8 cellular contexts compared by ENCODE assay signal in the genomic region with DNA sequence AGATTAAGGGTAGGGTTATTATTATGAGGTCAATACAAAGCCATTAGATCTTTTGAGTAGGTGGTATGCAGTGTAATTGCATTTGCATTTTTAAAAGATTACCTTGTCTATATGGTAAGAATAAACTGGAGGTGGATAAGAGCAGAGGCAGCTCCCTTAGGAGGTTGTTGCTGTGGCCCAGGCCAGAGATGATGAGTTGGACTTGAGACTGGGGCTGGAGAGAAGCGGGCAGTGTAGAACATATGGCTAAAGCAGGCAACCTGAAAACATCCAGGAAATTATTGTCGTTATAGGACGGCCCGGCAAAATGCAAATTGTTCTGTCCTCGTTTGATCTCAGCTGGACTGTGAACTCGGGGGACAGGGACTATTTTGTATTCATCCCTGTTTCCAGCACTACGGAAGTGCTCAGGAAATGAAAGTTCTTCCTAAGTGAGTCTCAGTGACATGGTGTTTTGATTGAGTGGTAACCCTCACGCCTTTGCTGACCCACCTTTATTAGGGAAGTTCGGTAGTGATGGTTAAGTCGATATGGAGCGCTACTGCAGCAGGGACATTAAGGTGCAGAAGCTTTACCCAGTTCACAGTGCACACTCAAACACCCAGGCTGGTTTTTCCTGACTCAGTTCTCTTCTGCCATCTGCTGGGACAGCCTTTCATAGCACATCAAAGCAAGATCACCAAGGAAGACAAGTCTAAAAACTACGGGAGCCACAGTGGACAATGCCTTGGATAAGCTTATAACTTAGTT. TPM values are rescaled to one million over a fixed set of nuclear protein-coding genes. Genes with fewer than 3 reads are reported as not detected.
A peak's percentile ranks its signal among the peaks of the same experiment; 100 is the strongest.
DNase-seq lines count a peak whose midpoint lies in the region; ATAC-seq and TF ChIP-seq lines count a peak whose summit lies in the region.

No MANE protein-coding gene starts in this region.

- ATAC-seq in GM21381 (IDR thresholded peaks at IDR 0.05; ENCODE audit: unreplicated experiment): peak; percentile 80
- peak; percentile 85 to 89 for ATAC-seq in activated naive CD4-positive, alpha-beta T cell treated with anti-CD3 and anti-CD28 coated beads, Interleukin-2, amount 50 U/mL, for 72 hours

- H3K27ac Mint-ChIP-seq in activated naive CD4-positive, alpha-beta T cell treated with anti-CD3 and anti-CD28 coated beads, Interleukin-2, amount 50 U/mL, for 72 hours: no peak overlapping the region

- TF ChIP-seq RAD21 in Ishikawa (IDR thresholded peaks at IDR 0.05; ENCODE audit: low read depth): peak; percentile 76

- TF ChIP-seq EP300 in Ishikawa (IDR thresholded peaks at IDR 0.05; ENCODE audit: borderline replicate concordance): no peak

- DNase-seq in DMS153 (lab: John Stamatoyannopoulos, UW) (peak; percentile 2), OCI-M2 (lab: John Stamatoyannopoulos, UW; ENCODE audit: unreplicated experiment) (peak; percentile 12), germinal center (ENCODE audit: low spot score) (peak; percentile 49), pons (ENCODE audit: low spot score) (peak; percentile 87), GOT3 (lab: John Stamatoyannopoulos, UW) (no peak)
- peak in 1 of 2 donors; percentile 51 for DNase-seq in activated naive CD4-positive, alpha-beta T cell treated with anti-CD3 and anti-CD28 coated beads, Interleukin-2, amount 50 U/mL, for 72 hours (ENCODE audit: low spot score in 2 of 2)

- no peaks in the 10 kb centered on the region for H3K36me3 Mint-ChIP-seq in activated naive CD4-positive, alpha-beta T cell treated with anti-CD3 and anti-CD28 coated beads, Interleukin-2, amount 50 U/mL, for 72 hours

- no peaks in the 10 kb centered on the region for H3K9me3 Mint-ChIP-seq in activated naive CD4-positive, alpha-beta T cell treated with anti-CD3 and anti-CD28 coated beads, Interleukin-2, amount 50 U/mL, for 72 hours

TF ChIP-seq in Ishikawa, 13 proteins besides CTCF, POLR2A, EP300 and RAD21:
- TF ChIP-seq FOXM1 (IDR thresholded peaks at IDR 0.05; ENCODE audit: borderline replicate concordance, low read depth) (no peak), CREB1 (IDR thresholded peaks at IDR 0.05; ENCODE audit: low read depth) (no peak), ZBTB7A (IDR thresholded peaks at IDR 0.05; ENCODE audit: low read depth) (no peak), NFIC (IDR thresholded peaks at IDR 0.05) (no peak), EGR1 (IDR thresholded peaks at IDR 0.05) (no peak), YY1 (IDR thresholded peaks at IDR 0.05; ENCODE audit: low read depth) (no peak), TAF1 (IDR thresholded peaks at IDR 0.05; ENCODE audit: low read depth) (no peak), REST (IDR thresholded peaks at IDR 0.05; ENCODE audit: low read depth) (no peak), CEBPB (IDR thresholded peaks at IDR 0.05) (no peak), TEAD4 (IDR thresholded peaks at IDR 0.05) (no peak)
- TF ChIP-seq, protein P1, sequence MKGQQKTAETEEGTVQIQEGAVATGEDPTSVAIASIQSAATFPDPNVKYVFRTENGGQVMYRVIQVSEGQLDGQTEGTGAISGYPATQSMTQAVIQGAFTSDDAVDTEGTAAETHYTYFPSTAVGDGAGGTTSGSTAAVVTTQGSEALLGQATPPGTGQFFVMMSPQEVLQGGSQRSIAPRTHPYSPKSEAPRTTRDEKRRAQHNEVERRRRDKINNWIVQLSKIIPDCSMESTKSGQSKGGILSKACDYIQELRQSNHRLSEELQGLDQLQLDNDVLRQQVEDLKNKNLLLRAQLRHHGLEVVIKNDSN (IDR thresholded peaks at IDR 0.05): no peak
- TF ChIP-seq, protein P2, sequence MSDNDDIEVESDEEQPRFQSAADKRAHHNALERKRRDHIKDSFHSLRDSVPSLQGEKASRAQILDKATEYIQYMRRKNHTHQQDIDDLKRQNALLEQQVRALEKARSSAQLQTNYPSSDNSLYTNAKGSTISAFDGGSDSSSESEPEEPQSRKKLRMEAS (IDR thresholded peaks at IDR 0.05): no peak

RNA-seq across cellular contexts. Expression of gene VPS33B, which starts 27.2 kb away (rescaled TPM):
- total RNA-seq in activated naive CD4-positive, alpha-beta T cell treated with anti-CD3 and anti-CD28 coated beads, Interleukin-2, amount 50 U/mL, for 72 hours: 10 to 100 TPM; 22.2 to 34.4 TPM

RNA-seq across cellular contexts. Expression of gene SV2B, which starts 50.5 kb away (rescaled TPM):
- total RNA-seq in activated naive CD4-positive, alpha-beta T cell treated with anti-CD3 and anti-CD28 coated beads, Interleukin-2, amount 50 U/mL, for 72 hours: under 1 TPM; 0.12 to 0.20 TPM

RNA-seq across cellular contexts. Expression of gene PRC1, which starts 55.2 kb away (rescaled TPM):
- 100 to 1,000 TPM; 115 to 233 TPM for total RNA-seq in activated naive CD4-positive, alpha-beta T cell treated with anti-CD3 and anti-CD28 coated beads, Interleukin-2, amount 50 U/mL, for 72 hours
